11 cellular contexts compared by ENCODE assay signal in the genomic region with DNA sequence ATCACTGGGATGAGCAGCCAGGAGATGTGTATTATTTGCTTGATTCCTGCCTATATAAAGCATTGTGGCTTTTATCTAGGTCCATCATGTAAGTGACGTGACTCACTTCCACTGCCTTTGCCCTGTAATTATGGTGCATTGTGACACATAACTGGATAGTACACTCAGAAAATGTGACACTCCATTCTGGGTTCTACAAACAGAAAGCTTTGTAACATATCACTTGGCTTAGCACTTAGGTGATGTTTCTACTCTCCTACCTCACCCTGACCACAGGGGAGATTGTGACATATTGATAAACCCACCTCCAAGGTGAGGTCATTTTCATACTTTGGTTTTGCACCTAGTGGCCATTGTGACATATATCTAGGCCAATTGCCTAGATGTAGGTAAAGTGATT. TPM values are rescaled to one million over a fixed set of nuclear protein-coding genes. Genes with fewer than 3 reads are reported as not detected.
A peak's percentile ranks its signal among the peaks of the same experiment; 100 is the strongest.
DNase-seq lines count a peak whose midpoint lies in the region; ATAC-seq lines count a peak whose summit lies in the region.
"Not testable (repeated sequence)": the region's sequence is repeated elsewhere in the genome, so short reads cannot be mapped to it uniquely, and the experiment has no call there.
"Had no signal": no experiment of that assay in that cellular context is flagged by ENCODE, and none has a peak within 500 bp of the region (broad histone marks: within the 10 kb centered on the region; RNA-seq: fewer than 3 reads in every experiment).

No MANE protein-coding gene starts in this region.

- not testable (repeated sequence) for H3K4me1 Mint-ChIP-seq in activated CD4-positive, alpha-beta T cell treated with anti-CD3 and anti-CD28 coated beads for 36 hours; central memory CD8-positive, alpha-beta T cell

- H3K36me3 Mint-ChIP-seq in activated CD4-positive, alpha-beta T cell treated with anti-CD3 and anti-CD28 coated beads for 36 hours (ENCODE audit: low read depth); activated naive CD4-positive, alpha-beta T cell treated with anti-CD3 and anti-CD28 coated beads, Interleukin-2, amount 50 U/mL, for 72 hours; central memory CD8-positive, alpha-beta T cell (ENCODE audit: insufficient read depth): not testable (repeated sequence)

- POLR2A ChIA-PET in activated CD4-positive, alpha-beta T cell treated with anti-CD3 and anti-CD28 coated beads for 36 hours (lab: Charles Lee) = not testable (repeated sequence)

- not testable (repeated sequence) for H3K4me3 Mint-ChIP-seq in activated CD4-positive, alpha-beta T cell treated with anti-CD3 and anti-CD28 coated beads for 36 hours; central memory CD8-positive, alpha-beta T cell

- H3K27ac Mint-ChIP-seq in activated CD4-positive, alpha-beta T cell treated with anti-CD3 and anti-CD28 coated beads for 36 hours; activated naive CD4-positive, alpha-beta T cell treated with anti-CD3 and anti-CD28 coated beads, Interleukin-2, amount 50 U/mL, for 72 hours; central memory CD8-positive, alpha-beta T cell (ENCODE audit: low read depth): not testable (repeated sequence)

- intact Hi-C loops in activated CD4-positive, alpha-beta T cell treated with anti-CD3 and anti-CD28 coated beads for 36 hours (cut with DNase I, micrococcal nuclease) = not testable (repeated sequence)

- H3K27me3 Mint-ChIP-seq in activated CD4-positive, alpha-beta T cell treated with anti-CD3 and anti-CD28 coated beads for 36 hours; central memory CD8-positive, alpha-beta T cell: not testable (repeated sequence)

- peak; percentile 69 for ATAC-seq in GM18868 (IDR thresholded peaks at IDR 0.05; ENCODE audit: unreplicated experiment)
- ATAC-seq in activated CD4-positive, alpha-beta T cell treated with anti-CD3 and anti-CD28 coated beads for 36 hours = peak; percentile 69
- peak; percentile 85 to 90 for ATAC-seq in activated naive CD4-positive, alpha-beta T cell treated with anti-CD3 and anti-CD28 coated beads, Interleukin-2, amount 50 U/mL, for 72 hours
- ATAC-seq in central memory CD8-positive, alpha-beta T cell (replicated peaks; ENCODE audit: extremely low read depth, poor library complexity, severe bottlenecking) = peak; percentile 8
- peak; percentile 28 for ATAC-seq in stimulated activated naive CD8-positive, alpha-beta T cell treated with anti-CD3 and anti-CD28 coated beads, Interleukin-15, Interleukin-2, amounts not matched to agents 100 U/mL and 50 U/mL, for 24 hours

- H3K9me3 Mint-ChIP-seq in activated CD4-positive, alpha-beta T cell treated with anti-CD3 and anti-CD28 coated beads for 36 hours (ENCODE audit: low read depth); activated naive CD4-positive, alpha-beta T cell treated with anti-CD3 and anti-CD28 coated beads, Interleukin-2, amount 50 U/mL, for 72 hours; central memory CD8-positive, alpha-beta T cell: not testable (repeated sequence)

- DNase-seq in activated CD4-positive, alpha-beta T cell treated with anti-CD3 and anti-CD28 coated beads for 36 hours; activated naive CD4-positive, alpha-beta T cell treated with anti-CD3 and anti-CD28 coated beads, Interleukin-2, amount 50 U/mL, for 72 hours (ENCODE audit: low spot score in 2 of 2); central memory CD8-positive, alpha-beta T cell (ENCODE audit: low spot score in 2 of 2); stimulated activated naive CD8-positive, alpha-beta T cell treated with anti-CD3 and anti-CD28 coated beads, Interleukin-15, Interleukin-2, amounts not matched to agents 100 U/mL and 50 U/mL, for 24 hours: not testable (repeated sequence)

- CTCF ChIA-PET in activated CD4-positive, alpha-beta T cell treated with anti-CD3 and anti-CD28 coated beads for 36 hours (lab: Charles Lee) = not testable (repeated sequence)

RNA-seq across cellular contexts. Expression of gene BPY2, which starts 21.8 kb away (rescaled TPM):
- total RNA-seq in activated CD4-positive, alpha-beta T cell treated with anti-CD3 and anti-CD28 coated beads for 36 hours = not detected
- not detected for total RNA-seq in activated naive CD4-positive, alpha-beta T cell treated with anti-CD3 and anti-CD28 coated beads, Interleukin-2, amount 50 U/mL, for 72 hours
- total RNA-seq: A172; B cell; Caco-2; Calu3; CD4-positive, alpha-beta T cell; CD8-positive, alpha-beta T cell had no signal

Comparison
In these comparisons a context has a peak if more than half of its experiments do, and no peak if none do; other contexts are left out.
1. ATAC-seq: peak in every context shown above with its lines; median percentile 88 in activated naive CD4-positive, alpha-beta T cell treated with anti-CD3 and anti-CD28 coated beads, Interleukin-2, amount 50 U/mL, for 72 hours; 69 in GM18868; 69 in activated CD4-positive, alpha-beta T cell treated with anti-CD3 and anti-CD28 coated beads for 36 hours; 28 in stimulated activated naive CD8-positive, alpha-beta T cell treated with anti-CD3 and anti-CD28 coated beads, Interleukin-15, Interleukin-2, amounts not matched to agents 100 U/mL and 50 U/mL, for 24 hours; 8 in central memory CD8-positive, alpha-beta T cell.